Comparison of ENCODE assay signal across 9 cellular contexts in genomic region chr9:129606161-129607025, GRCh38. TPM values are rescaled to one million over a fixed set of nuclear protein-coding genes. Genes with fewer than 3 reads are reported as not detected.
DNase-seq lines count a peak whose midpoint lies in the region; ATAC-seq and TF ChIP-seq lines count a peak whose summit lies in the region.
"Had no signal": no experiment of that assay in that cellular context is flagged by ENCODE, and none has a peak within 500 bp of the region (broad histone marks: within the 10 kb centered on the region; RNA-seq: fewer than 3 reads in every experiment).

No MANE protein-coding gene starts in this region.

- no peaks in the 10 kb centered on the region for H3K36me3 ChIP-seq in left ventricle myocardium inferior

- H3K27me3 ChIP-seq in left ventricle myocardium inferior (ENCODE audit: low read depth) = no peaks in the 10 kb centered on the region

- no peak overlapping the region for H3K4me3 Mint-ChIP-seq in osteocyte (ENCODE audit: unreplicated experiment)
- H3K4me3 Mint-ChIP-seq: activated naive CD4-positive, alpha-beta T cell treated with anti-CD3 and anti-CD28 coated beads, Interleukin-2, amount 50 U/mL, for 24 hours had no signal

- H3K36me3 Mint-ChIP-seq in osteocyte (ENCODE audit: unreplicated experiment) = no peaks in the 10 kb centered on the region
- H3K36me3 Mint-ChIP-seq: activated naive CD4-positive, alpha-beta T cell treated with anti-CD3 and anti-CD28 coated beads, Interleukin-2, amount 50 U/mL, for 24 hours had no signal

- H3K4me3 ChIP-seq in left ventricle myocardium inferior = no peak overlapping the region

- no peak for TF ChIP-seq CTCF in left ventricle myocardium inferior (IDR thresholded peaks at IDR 0.05; ENCODE audit: borderline replicate concordance)
- no peak for TF ChIP-seq CTCF in osteocyte (IDR thresholded peaks at IDR 0.05)

- no peak for DNase-seq in Right ventricle myocardium inferior (ENCODE audit: missing footprints)
- DNase-seq in cardiac septum (ENCODE audit: low spot score) = no peak
- DNase-seq in left ventricle myocardium inferior = peak; percentile 63
- DNase-seq in osteocyte (ENCODE audit: extremely low spot score, unreplicated experiment) = no peak
- no peak for DNase-seq in C1 segment of cervical spinal cord (lab: John Stamatoyannopoulos, UW)
- DNase-seq in DMS79 (lab: John Stamatoyannopoulos, UW) = no peak
- DNase-seq in NCI-H2227 (lab: John Stamatoyannopoulos, UW; ENCODE audit: unreplicated experiment) = no peak
- DNase-seq in NCI-H2227 treated with DMSO at 0.1 percent for 48 hours (lab: John Stamatoyannopoulos, UW) = no peak

- no peaks in the 10 kb centered on the region for H3K9me3 Mint-ChIP-seq in osteocyte (ENCODE audit: unreplicated experiment)
- H3K9me3 Mint-ChIP-seq: activated naive CD4-positive, alpha-beta T cell treated with anti-CD3 and anti-CD28 coated beads, Interleukin-2, amount 50 U/mL, for 24 hours had no signal

- no peaks in the 10 kb centered on the region for H3K9me3 ChIP-seq in left ventricle myocardium inferior (replicated peaks)

- peak; percentile 9 for ATAC-seq in Right ventricle myocardium inferior

- intact Hi-C loops in Right ventricle myocardium inferior (cut with DNase I) = loop anchor here (2.0 to 5.0 kb wide), 2 partner anchors 119 to 148 kb away; no protein-coding TSS in a partner anchor
- intact Hi-C loops in cardiac septum (cut with DNase I) = loop anchor here (2.0 to 5.0 kb wide), 4 partner anchors 118 to 349 kb away; no protein-coding TSS in a partner anchor
- intact Hi-C loops in left ventricle myocardium inferior (cut with micrococcal nuclease) = loop anchor here (10.0 kb wide), 1 partner anchor 112 kb away; no protein-coding TSS in a partner anchor

- peak overlapping the region; percentile 31 for H3K27ac Mint-ChIP-seq in osteocyte (ENCODE audit: unreplicated experiment)
- H3K27ac Mint-ChIP-seq: activated naive CD4-positive, alpha-beta T cell treated with anti-CD3 and anti-CD28 coated beads, Interleukin-2, amount 50 U/mL, for 24 hours had no signal

- H3K27ac ChIP-seq in left ventricle myocardium inferior (replicated peaks) = peak overlapping the region; percentile 95

- H3K27me3 Mint-ChIP-seq in osteocyte (ENCODE audit: unreplicated experiment) = no peaks in the 10 kb centered on the region
- H3K27me3 Mint-ChIP-seq: activated naive CD4-positive, alpha-beta T cell treated with anti-CD3 and anti-CD28 coated beads, Interleukin-2, amount 50 U/mL, for 24 hours had no signal

- peaks cover 38% of the 10 kb centered on the region for H3K4me1 Mint-ChIP-seq in osteocyte (ENCODE audit: unreplicated experiment)

- H3K4me1 ChIP-seq in left ventricle myocardium inferior = peaks cover 55% of the 10 kb centered on the region

RNA-seq across cellular contexts. Expression of gene C9orf50, which starts 14.5 kb away (rescaled TPM):
- total RNA-seq in Right ventricle myocardium inferior (not detected), cardiac septum (0.22 TPM), left ventricle myocardium inferior (not detected), osteocyte (not detected in 2 replicates)

RNA-seq across cellular contexts. Expression of gene NTMT1, which starts 19.6 kb away (rescaled TPM):
- 72.1 TPM for total RNA-seq in Right ventricle myocardium inferior
- 49.5 TPM for total RNA-seq in cardiac septum
- total RNA-seq in left ventricle myocardium inferior = 63.4 TPM
- total RNA-seq in osteocyte = 41.1 and 45.7 TPM in 2 replicates

RNA-seq across cellular contexts. Expression of gene ASB6, which starts 35.6 kb away (rescaled TPM):
- total RNA-seq in Right ventricle myocardium inferior (9.3 TPM), cardiac septum (10.2 TPM), left ventricle myocardium inferior (9.0 TPM), osteocyte (18.1 and 19.1 TPM in 2 replicates)

RNA-seq across cellular contexts. Expression of gene PRRX2, which starts 59.1 kb away (rescaled TPM):
- 0.54 TPM for total RNA-seq in Right ventricle myocardium inferior
- 4.4 TPM for total RNA-seq in cardiac septum
- 0.85 TPM for total RNA-seq in left ventricle myocardium inferior
- 5.6 and 6.4 TPM in 2 replicates for total RNA-seq in osteocyte
